ENCODE assay signal across 19 cellular contexts in genomic region chr10:35452847-35453246, GRCh38.
"Had no signal": no experiment of that assay in that cellular context is flagged by ENCODE, and none has a peak within 500 bp of the region (broad histone marks: within the 10 kb centered on the region; RNA-seq: fewer than 3 reads in every experiment).

No MANE protein-coding gene starts in this region.

- H3K27me3 Mint-ChIP-seq: dendritic cell treated with granulocyte-macrophage colony-stimulating factor and Interleukin-4, amounts not matched to agents 40 ng/mL and 50 ng/mL, for 4 days; naive thymus-derived CD4-positive, alpha-beta T cell had no signal

- H3K9me3 Mint-ChIP-seq: dendritic cell treated with granulocyte-macrophage colony-stimulating factor and Interleukin-4, amounts not matched to agents 40 ng/mL and 50 ng/mL, for 4 days; naive thymus-derived CD4-positive, alpha-beta T cell; nephron progenitor cell had no signal

- H3K9me3 ChIP-seq: esophagus squamous epithelium, left lung, psoas muscle, sigmoid colon, tibial nerve, upper lobe of right lung, vagina had no signal

- H3K27me3 ChIP-seq: esophagus squamous epithelium, left lung, sigmoid colon, tibial nerve, upper lobe of right lung, vagina had no signal

- ATAC-seq: left lung; naive thymus-derived CD4-positive, alpha-beta T cell; psoas muscle; upper lobe of right lung had no signal

- DNase-seq: esophagus squamous epithelium; foreskin fibroblast; head of caudate nucleus; hypothalamus; islet precursor cell; left lung; mesendoderm; naive thymus-derived CD4-positive, alpha-beta T cell; nephron progenitor cell; psoas muscle; retina; sigmoid colon; stimulated activated CD4-positive, alpha-beta T cell treated with anti-CD3 and anti-CD28 coated beads, Interleukin-12 subunit alpha, Interleukin-12 subunit beta, amount 100 ng/mL, for 4 hours; stimulated activated naive CD4-positive, alpha-beta T cell; upper lobe of right lung had no signal

- H3K27ac Mint-ChIP-seq: nephron progenitor cell had no signal

- H3K4me3 ChIP-seq: esophagus squamous epithelium, left lung, psoas muscle, sigmoid colon, skin epidermis, tibial nerve, upper lobe of right lung, vagina had no signal

- H3K4me3 Mint-ChIP-seq: nephron progenitor cell had no signal

- H3K36me3 ChIP-seq: esophagus squamous epithelium, left lung, sigmoid colon, tibial nerve, upper lobe of right lung, vagina had no signal
